Comparison of ENCODE assay signal across 34 cellular contexts in the genomic region with DNA sequence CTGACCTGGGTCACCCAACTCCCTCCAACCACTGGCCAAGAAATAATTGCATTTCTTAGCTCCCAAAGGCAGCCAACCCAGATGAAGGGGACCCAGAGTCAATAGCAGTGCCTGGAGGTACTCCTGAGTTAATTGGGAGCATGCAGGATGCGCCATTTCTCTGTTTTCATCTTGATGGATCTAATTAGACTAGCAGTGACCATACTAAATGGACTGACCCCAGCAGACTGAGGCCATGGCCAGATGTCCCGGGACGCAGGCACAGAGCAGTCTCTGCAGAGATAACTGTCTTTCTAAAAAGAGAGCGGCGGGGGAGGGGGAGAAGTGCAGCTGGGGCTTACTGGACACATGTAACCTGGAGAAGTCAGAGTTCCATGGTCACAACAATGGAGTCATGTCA. TPM values are rescaled to one million over a fixed set of nuclear protein-coding genes. Genes with fewer than 3 reads are reported as not detected.
"Had no signal": no experiment of that assay in that cellular context is flagged by ENCODE, and none has a peak within 500 bp of the region (broad histone marks: within the 10 kb centered on the region; RNA-seq: fewer than 3 reads in every experiment).

No MANE protein-coding gene starts in this region.

- H3K9me3 ChIP-seq: adrenal gland, body of pancreas, colonic mucosa, esophagus muscularis mucosa, gastrocnemius medialis had no signal

- H3K4me3 Mint-ChIP-seq: activated CD4-positive, alpha-beta memory T cell treated with anti-CD3 and anti-CD28 coated beads for 36 hours; activated CD4-positive, alpha-beta T cell treated with anti-CD3 and anti-CD28 coated beads for 36 hours; activated CD4-positive, alpha-beta T cell treated with anti-CD3 and anti-CD28 coated beads, Interleukin-2, amount 10 ng/mL, durations not matched to agents 24 days and 14 days; activated CD8-positive, alpha-beta memory T cell treated with anti-CD3 and anti-CD28 coated beads, Interleukin-2, amount 10 ng/mL, durations not matched to agents 7 days and 5 days; activated CD8-positive, alpha-beta T cell treated with anti-CD3 and anti-CD28 coated beads, Interleukin-2, amount 10 ng/mL, durations not matched to agents 7 days and 5 days; activated naive CD4-positive, alpha-beta T cell treated with anti-CD3 and anti-CD28 coated beads for 36 hours; activated naive CD4-positive, alpha-beta T cell treated with anti-CD3 and anti-CD28 coated beads, Interleukin-2, amount 50 U/mL, for 24 hours; activated naive CD8-positive, alpha-beta T cell treated with anti-CD3 and anti-CD28 coated beads for 36 hours; activated naive CD8-positive, alpha-beta T cell treated with anti-CD3 and anti-CD28 coated beads, Interleukin-2, amount 50 U/mL, for 24 hours; activated T-helper 1 cell treated with anti-CD3 and anti-CD28 coated beads, Interleukin-12 subunit alpha, Interleukin-12 subunit beta, Interleukin-2, Interleukin-4 antibody, amounts not matched to agents 30 ng/mL and 10 ng/mL and 1 ng/mL, durations not matched to agents 14 hours and 24 hours and 36 hours had no signal

- H3K4me3 ChIP-seq: adrenal gland, body of pancreas, cardiac muscle cell, colonic mucosa, esophagus muscularis mucosa, gastrocnemius medialis, heart right ventricle had no signal

- H3K27ac Mint-ChIP-seq: activated CD4-positive, alpha-beta memory T cell treated with anti-CD3 and anti-CD28 coated beads for 36 hours; activated CD4-positive, alpha-beta T cell treated with anti-CD3 and anti-CD28 coated beads for 36 hours; activated CD4-positive, alpha-beta T cell treated with anti-CD3 and anti-CD28 coated beads, Interleukin-2, amount 10 ng/mL, durations not matched to agents 24 days and 14 days; activated CD8-positive, alpha-beta memory T cell treated with anti-CD3 and anti-CD28 coated beads, Interleukin-2, amount 10 ng/mL, durations not matched to agents 7 days and 5 days; activated CD8-positive, alpha-beta T cell treated with anti-CD3 and anti-CD28 coated beads, Interleukin-2, amount 10 ng/mL, durations not matched to agents 7 days and 5 days; activated naive CD4-positive, alpha-beta T cell treated with anti-CD3 and anti-CD28 coated beads for 36 hours; activated naive CD4-positive, alpha-beta T cell treated with anti-CD3 and anti-CD28 coated beads, Interleukin-2, amount 50 U/mL, for 24 hours; activated naive CD8-positive, alpha-beta T cell treated with anti-CD3 and anti-CD28 coated beads for 36 hours; activated naive CD8-positive, alpha-beta T cell treated with anti-CD3 and anti-CD28 coated beads, Interleukin-2, amount 50 U/mL, for 24 hours; activated T-helper 1 cell treated with anti-CD3 and anti-CD28 coated beads, Interleukin-12 subunit alpha, Interleukin-12 subunit beta, Interleukin-2, Interleukin-4 antibody, amounts not matched to agents 30 ng/mL and 10 ng/mL and 1 ng/mL, durations not matched to agents 14 hours and 24 hours and 36 hours; activated T-helper 2 cell treated with anti-CD3 and anti-CD28 coated beads, Interferon-gamma antibody, Interleukin-2, Interleukin-4, amounts not matched to agents 10 μg/mL and 5 μg/mL and 100 μg/mL, durations not matched to agents 14 hours and 24 hours and 36 hours had no signal

- H3K36me3 ChIP-seq: adrenal gland, cardiac muscle cell, colonic mucosa, esophagus muscularis mucosa, gastrocnemius medialis, heart right ventricle had no signal

- DNase-seq: activated CD4-positive, alpha-beta memory T cell treated with anti-CD3 and anti-CD28 coated beads for 36 hours; activated CD4-positive, alpha-beta T cell treated with anti-CD3 and anti-CD28 coated beads for 36 hours; activated CD4-positive, alpha-beta T cell treated with anti-CD3 and anti-CD28 coated beads, Interleukin-2, amount 10 ng/mL, durations not matched to agents 24 days and 14 days; activated CD4-positive, CD25-positive, alpha-beta regulatory T cell; activated CD4-positive, CD25-positive, alpha-beta regulatory T cell treated with anti-CD3 and anti-CD28 coated beads, Interleukin-2, amount 50 U/mL, for 72 hours; activated CD8-positive, alpha-beta memory T cell treated with anti-CD3 and anti-CD28 coated beads, Interleukin-2, amount 10 ng/mL, durations not matched to agents 7 days and 5 days; activated CD8-positive, alpha-beta memory T cell treated with anti-CD3 and anti-CD28 coated beads, Interleukin-2, amount 50 U/mL, for 4 hours; activated CD8-positive, alpha-beta T cell treated with anti-CD3 and anti-CD28 coated beads, Interleukin-2, amount 10 ng/mL, durations not matched to agents 7 days and 5 days; activated effector memory CD4-positive, alpha-beta T cell treated with anti-CD3 and anti-CD28 coated beads, Interleukin-2, amount 50 U/mL, for 16 hours; activated naive CD4-positive, alpha-beta T cell treated with anti-CD3 and anti-CD28 coated beads for 36 hours; activated naive CD8-positive, alpha-beta T cell treated with anti-CD3 and anti-CD28 coated beads for 36 hours; activated naive CD8-positive, alpha-beta T cell treated with anti-CD3 and anti-CD28 coated beads, Interleukin-2, amount 50 U/mL, for 24 hours; activated T-cell treated with anti-CD3 and anti-CD28 coated beads, Interleukin-2, amount 50 U/mL, for 1 hour; activated T-cell treated with anti-CD3 and anti-CD28 coated beads, Interleukin-2, amount 50 U/mL, for 48 hours; adrenal gland; amygdala; aorta; body of pancreas; central memory CD4-positive, alpha-beta T cell; cerebellar nuclear complex; colonic mucosa; effector CD8-positive, alpha-beta T cell; erythroblast; foreskin keratinocyte; gastrocnemius medialis; heart right ventricle; T-helper 2 cell had no signal

- H3K27ac ChIP-seq: adrenal gland, body of pancreas, cardiac muscle cell, colonic mucosa, esophagus muscularis mucosa, foreskin keratinocyte, gastrocnemius medialis, heart right ventricle had no signal

- H3K9me3 Mint-ChIP-seq: activated naive CD4-positive, alpha-beta T cell treated with anti-CD3 and anti-CD28 coated beads for 36 hours; activated naive CD4-positive, alpha-beta T cell treated with anti-CD3 and anti-CD28 coated beads, Interleukin-2, amount 50 U/mL, for 24 hours; activated naive CD8-positive, alpha-beta T cell treated with anti-CD3 and anti-CD28 coated beads for 36 hours; activated T-helper 2 cell treated with anti-CD3 and anti-CD28 coated beads, Interferon-gamma antibody, Interleukin-2, Interleukin-4, amounts not matched to agents 10 μg/mL and 5 μg/mL and 100 μg/mL, durations not matched to agents 14 hours and 24 hours and 36 hours had no signal

- H3K27me3 Mint-ChIP-seq: activated CD4-positive, alpha-beta T cell treated with anti-CD3 and anti-CD28 coated beads, Interleukin-2, amount 10 ng/mL, durations not matched to agents 24 days and 14 days; activated CD8-positive, alpha-beta memory T cell treated with anti-CD3 and anti-CD28 coated beads, Interleukin-2, amount 10 ng/mL, durations not matched to agents 7 days and 5 days had no signal

- H3K4me1 ChIP-seq: adrenal gland, body of pancreas, colonic mucosa, foreskin keratinocyte, gastrocnemius medialis had no signal

- H3K4me1 Mint-ChIP-seq: activated CD4-positive, alpha-beta T cell treated with anti-CD3 and anti-CD28 coated beads for 36 hours; activated CD4-positive, alpha-beta T cell treated with anti-CD3 and anti-CD28 coated beads, Interleukin-2, amount 10 ng/mL, durations not matched to agents 24 days and 14 days; activated CD8-positive, alpha-beta memory T cell treated with anti-CD3 and anti-CD28 coated beads, Interleukin-2, amount 10 ng/mL, durations not matched to agents 7 days and 5 days; activated naive CD4-positive, alpha-beta T cell treated with anti-CD3 and anti-CD28 coated beads, Interleukin-2, amount 50 U/mL, for 24 hours; activated naive CD8-positive, alpha-beta T cell treated with anti-CD3 and anti-CD28 coated beads for 36 hours; activated naive CD8-positive, alpha-beta T cell treated with anti-CD3 and anti-CD28 coated beads, Interleukin-2, amount 50 U/mL, for 24 hours had no signal

- H3K36me3 Mint-ChIP-seq: activated CD4-positive, alpha-beta memory T cell treated with anti-CD3 and anti-CD28 coated beads for 36 hours; activated CD8-positive, alpha-beta memory T cell treated with anti-CD3 and anti-CD28 coated beads, Interleukin-2, amount 10 ng/mL, durations not matched to agents 7 days and 5 days; activated naive CD4-positive, alpha-beta T cell treated with anti-CD3 and anti-CD28 coated beads, Interleukin-2, amount 50 U/mL, for 24 hours; activated naive CD8-positive, alpha-beta T cell treated with anti-CD3 and anti-CD28 coated beads for 36 hours had no signal

- ATAC-seq: activated CD4-positive, alpha-beta T cell treated with anti-CD3 and anti-CD28 coated beads for 36 hours; activated CD8-positive, alpha-beta memory T cell treated with anti-CD3 and anti-CD28 coated beads, Interleukin-2, amount 10 ng/mL, durations not matched to agents 7 days and 5 days; activated CD8-positive, alpha-beta T cell treated with anti-CD3 and anti-CD28 coated beads, Interleukin-2, amount 10 ng/mL, durations not matched to agents 7 days and 5 days; activated naive CD8-positive, alpha-beta T cell treated with anti-CD3 and anti-CD28 coated beads, Interleukin-2, amount 50 U/mL, for 24 hours; body of pancreas; foreskin keratinocyte; gastrocnemius medialis; heart right ventricle had no signal

- H3K27me3 ChIP-seq: adrenal gland, body of pancreas, cardiac muscle cell, colonic mucosa, esophagus muscularis mucosa, foreskin keratinocyte, gastrocnemius medialis had no signal

RNA-seq across cellular contexts. Expression of gene CMKLR1, which starts 53.2 kb away (rescaled TPM):
- total RNA-seq: activated CD4-positive, alpha-beta memory T cell treated with anti-CD3 and anti-CD28 coated beads for 36 hours; activated CD4-positive, alpha-beta T cell treated with anti-CD3 and anti-CD28 coated beads for 36 hours; activated CD4-positive, alpha-beta T cell treated with anti-CD3 and anti-CD28 coated beads, Interleukin-2, amount 10 ng/mL, durations not matched to agents 24 days and 14 days; activated CD8-positive, alpha-beta memory T cell treated with anti-CD3 and anti-CD28 coated beads for 36 hours; activated CD8-positive, alpha-beta memory T cell treated with anti-CD3 and anti-CD28 coated beads, Interleukin-2, amount 10 ng/mL, durations not matched to agents 7 days and 5 days; activated naive CD4-positive, alpha-beta T cell treated with anti-CD3 and anti-CD28 coated beads for 36 hours; activated naive CD8-positive, alpha-beta T cell treated with anti-CD3 and anti-CD28 coated beads for 36 hours; activated T-helper 1 cell treated with anti-CD3 and anti-CD28 coated beads, Interleukin-12 subunit alpha, Interleukin-12 subunit beta, Interleukin-2, Interleukin-4 antibody, amounts not matched to agents 30 ng/mL and 10 ng/mL and 1 ng/mL, durations not matched to agents 14 hours and 24 hours and 36 hours; activated T-helper 2 cell treated with anti-CD3 and anti-CD28 coated beads, Interferon-gamma antibody, Interleukin-2, Interleukin-4, amounts not matched to agents 10 μg/mL and 5 μg/mL and 100 μg/mL, durations not matched to agents 14 hours and 24 hours and 36 hours; cardiac muscle cell; foreskin keratinocyte; T-helper 1 cell treated with Interleukin-12 subunit alpha and Interleukin-12 subunit beta and Interleukin-4 antibody, amounts not matched to agents 30 ng/mL and 1 ng/mL, for 36 hours had no signal
- polyA plus RNA-seq: foreskin keratinocyte had no signal
